Comparison of ENCODE assay signal across 23 cellular contexts in genomic region chr13:66951426-66951825, GRCh38.
DNase-seq lines count a peak whose midpoint lies in the region; TF ChIP-seq lines count a peak whose summit lies in the region.
"Had no signal": no experiment of that assay in that cellular context is flagged by ENCODE, and none has a peak within 500 bp of the region (broad histone marks: within the 10 kb centered on the region; RNA-seq: fewer than 3 reads in every experiment).

No MANE protein-coding gene starts in this region.

- peak overlapping the region; percentile 58 for H3K27ac ChIP-seq in HUES48 (ENCODE audit: low read depth, low read length)
- no peak overlapping the region for H3K27ac ChIP-seq in OCI-LY1 (ENCODE audit: low read depth, low read length, poor library complexity, severe bottlenecking)
- H3K27ac ChIP-seq in iPS-18a (ENCODE audit: low read length) = no peak overlapping the region
- H3K27ac ChIP-seq in smooth muscle cell (ENCODE audit: low read depth) = no peak overlapping the region
- H3K27ac ChIP-seq: C4-2B, Peyer's patch, SK-N-MC had no signal

- H3K79me2 ChIP-seq in OCI-LY1 (ENCODE audit: insufficient read depth, low read length) (no peaks in the 10 kb centered on the region), smooth muscle cell (ENCODE audit: low read depth) (no peaks in the 10 kb centered on the region)

- DNase-seq in NCI-H1105 treated with DMSO at 0.1 percent for 48 hours (lab: John Stamatoyannopoulos, UW) = no peak
- DNase-seq in smooth muscle cell (lab: John Stamatoyannopoulos, UW; ENCODE audit: unreplicated experiment) = no peak
- DNase-seq in AG08396 (ENCODE audit: low spot score) = no peak
- no peak for DNase-seq in NCI-H2107 (lab: John Stamatoyannopoulos, UW)
- DNase-seq: Caco-2; CD8-positive, alpha-beta T cell; EL; GF-D8; KBM-7; MM.1S; NCI-H187; NCI-H2081 treated with DMSO at 0.1 percent for 48 hours; NCI-H446; NCI-H524 treated with DMSO at 0.1 percent for 48 hours; NCI-H774; NK-92 treated with Interleukin-12 subunit alpha and Interleukin-12 subunit beta, amount 100 ng/mL, for 24 hours; Peyer's patch; SIG-M5 had no signal

- H3K36me3 ChIP-seq in HUES48 (ENCODE audit: control insufficient read depth, insufficient read depth, low read length) (no peaks in the 10 kb centered on the region), OCI-LY1 (ENCODE audit: insufficient read depth, low read length) (no peaks in the 10 kb centered on the region), iPS-18a (ENCODE audit: control insufficient read depth, low read depth, low read length) (no peaks in the 10 kb centered on the region), smooth muscle cell (ENCODE audit: low read depth) (no peaks in the 10 kb centered on the region)
- H3K36me3 ChIP-seq: Peyer's patch had no signal

- H2AFZ ChIP-seq in OCI-LY1 (ENCODE audit: low read length) = peak overlapping the region; percentile 67; the same call in 1 of the 2 replicates
- H2AFZ ChIP-seq in smooth muscle cell (ENCODE audit: low read depth) = no peak overlapping the region

- H3K4me1 ChIP-seq in HUES48 (ENCODE audit: control insufficient read depth, insufficient read depth, low read length) (peaks cover 48% of the 10 kb centered on the region), OCI-LY1 (ENCODE audit: insufficient read depth, low read length, severe bottlenecking) (peaks cover 21% of the 10 kb centered on the region), iPS-18a (ENCODE audit: control insufficient read depth, low read depth, low read length) (peaks cover 37% of the 10 kb centered on the region), smooth muscle cell (ENCODE audit: low read depth) (no peaks in the 10 kb centered on the region)
- H3K4me1 ChIP-seq: Caco-2, Peyer's patch had no signal

- H3K27me3 ChIP-seq in HUES48 (ENCODE audit: control insufficient read depth, insufficient read depth, low read length) (no peaks in the 10 kb centered on the region), OCI-LY1 (ENCODE audit: insufficient read depth, low read length) (no peaks in the 10 kb centered on the region), iPS-18a (ENCODE audit: control insufficient read depth, insufficient read depth, low read length) (no peaks in the 10 kb centered on the region), smooth muscle cell (ENCODE audit: low read depth) (no peaks in the 10 kb centered on the region)
- H3K27me3 ChIP-seq: Peyer's patch had no signal

- H3K4me2 ChIP-seq in OCI-LY1 (ENCODE audit: low read length) (no peak overlapping the region), smooth muscle cell (no peak overlapping the region)

- H3K4me3 ChIP-seq in HUES48 (ENCODE audit: low read depth, low read length) (no peak overlapping the region), OCI-LY1 (ENCODE audit: low read depth, low read length, poor library complexity, severe bottlenecking) (no peak overlapping the region), iPS-18a (ENCODE audit: low read length) (peak overlapping the region; percentile 9), smooth muscle cell (no peak overlapping the region)
- H3K4me3 ChIP-seq: Peyer's patch, SK-N-MC had no signal

- H4K20me1 ChIP-seq in OCI-LY1 (ENCODE audit: insufficient read depth, low read length) (no peaks in the 10 kb centered on the region), smooth muscle cell (ENCODE audit: low read depth) (no peaks in the 10 kb centered on the region)

- 86% methylated on average over 2 of the region's 2 CpGs for WGBS in smooth muscle cell (ENCODE audit: low lambda C conversion rate)

- H3K9ac ChIP-seq in HUES48 (ENCODE audit: low read depth, low read length) = no peak overlapping the region
- no peak overlapping the region for H3K9ac ChIP-seq in OCI-LY1 (ENCODE audit: low read length)
- no peak overlapping the region for H3K9ac ChIP-seq in iPS-18a (ENCODE audit: low read length)
- H3K9ac ChIP-seq in smooth muscle cell (ENCODE audit: low read depth) = no peak overlapping the region

- no peaks in the 10 kb centered on the region for H3K9me2 ChIP-seq in OCI-LY1 (ENCODE audit: low read depth, low read length)

- H3F3A ChIP-seq in OCI-LY1 (ENCODE audit: insufficient read depth, low read length) (peaks cover 4% of the 10 kb centered on the region; the same call in 1 of the 2 replicates), smooth muscle cell (ENCODE audit: low read depth) (no peaks in the 10 kb centered on the region)

- TF ChIP-seq CTCF in OCI-LY1 (IDR thresholded peaks at IDR 0.05; ENCODE audit: low read length) = no peak
- TF ChIP-seq CTCF in smooth muscle cell (IDR thresholded peaks at IDR 0.05; ENCODE audit: borderline replicate concordance, insufficient read depth, poor library complexity, severe bottlenecking) = no peak

- H3K9me3 ChIP-seq in HUES48 (ENCODE audit: control insufficient read depth, insufficient read depth, low read length) = no peaks in the 10 kb centered on the region
- H3K9me3 ChIP-seq in OCI-LY1 (ENCODE audit: low read length) = no peaks in the 10 kb centered on the region
- no peaks in the 10 kb centered on the region for H3K9me3 ChIP-seq in iPS-18a (ENCODE audit: control insufficient read depth, low read depth, low read length)
- H3K9me3 ChIP-seq in smooth muscle cell (replicated peaks; ENCODE audit: low read depth) = no peaks in the 10 kb centered on the region
- H3K9me3 ChIP-seq: Caco-2, Peyer's patch had no signal
